24 cellular contexts compared by ENCODE assay signal in genomic region chr18:32238635-32239268, GRCh38. TPM values are rescaled to one million over a fixed set of nuclear protein-coding genes. Genes with fewer than 3 reads are reported as not detected.
"Had no signal": no experiment of that assay in that cellular context is flagged by ENCODE, and none has a peak within 500 bp of the region (broad histone marks: within the 10 kb centered on the region; RNA-seq: fewer than 3 reads in every experiment).

No MANE protein-coding gene starts in this region.

- H3K36me3 Mint-ChIP-seq: stimulated activated memory B cell treated with anti-CD40 and anti-IgM and Interleukin-4, amounts not matched to agents 10 μg/mL and 1 μg/mL and 100 μg/mL, for 72 hours had no signal

- H3K4me2 ChIP-seq: hepatocyte had no signal

- H3K27ac Mint-ChIP-seq: activated CD8-positive, alpha-beta T cell treated with anti-CD3 and anti-CD28 coated beads, Interleukin-2, amount 10 ng/mL, durations not matched to agents 7 days and 5 days; activated naive CD4-positive, alpha-beta T cell treated with anti-CD3 and anti-CD28 coated beads, Interleukin-2, amount 50 U/mL, for 72 hours; activated T-cell treated with anti-CD3 and anti-CD28 coated beads, Interleukin-2, amount 50 U/mL, for 24 hours; activated T-helper 17 cell treated with anti-CD3 and anti-CD28 coated beads, Interleukin-2, amount 50 U/mL, for 72 hours; nephron; stimulated activated memory B cell treated with anti-CD40 and anti-IgM and Interleukin-4, amounts not matched to agents 10 μg/mL and 1 μg/mL and 100 μg/mL, for 72 hours had no signal

- H2AFZ ChIP-seq: hepatocyte had no signal

- ATAC-seq: activated CD8-positive, alpha-beta T cell treated with anti-CD3 and anti-CD28 coated beads, Interleukin-2, amount 10 ng/mL, durations not matched to agents 7 days and 5 days; activated naive CD4-positive, alpha-beta T cell treated with anti-CD3 and anti-CD28 coated beads, Interleukin-2, amount 50 U/mL, for 72 hours; activated T-helper 17 cell treated with anti-CD3 and anti-CD28 coated beads, Interleukin-2, amount 50 U/mL, for 72 hours; stimulated activated memory B cell treated with anti-CD40 and anti-IgM and Interleukin-4, amounts not matched to agents 10 μg/mL and 1 μg/mL and 100 μg/mL, for 72 hours had no signal

- H3K4me1 ChIP-seq: right lobe of liver, stomach, suprapubic skin, tibial nerve had no signal

- H3K79me2 ChIP-seq: hepatocyte had no signal

- H3K27ac ChIP-seq: brain microvascular endothelial cell, right lobe of liver, skin epidermis, stomach, suprapubic skin, tibial nerve, WERI-Rb-1 had no signal

- H3K4me3 Mint-ChIP-seq: activated CD8-positive, alpha-beta T cell treated with anti-CD3 and anti-CD28 coated beads, Interleukin-2, amount 10 ng/mL, durations not matched to agents 7 days and 5 days; activated T-cell treated with anti-CD3 and anti-CD28 coated beads, Interleukin-2, amount 50 U/mL, for 24 hours; activated T-helper 17 cell treated with anti-CD3 and anti-CD28 coated beads, Interleukin-2, amount 50 U/mL, for 72 hours; nephron; stimulated activated memory B cell treated with anti-CD40 and anti-IgM and Interleukin-4, amounts not matched to agents 10 μg/mL and 1 μg/mL and 100 μg/mL, for 72 hours had no signal

- H3K36me3 ChIP-seq: brain microvascular endothelial cell, right lobe of liver, stomach, suprapubic skin, tibial nerve, WERI-Rb-1 had no signal

- DNase-seq: activated CD4-positive, alpha-beta T cell treated with anti-CD3 and anti-CD28 coated beads for 1 hour; activated CD4-positive, alpha-beta T cell treated with anti-CD3 and anti-CD28 coated beads, Interleukin-2, amount 50 U/mL, for 1 hour; activated CD8-positive, alpha-beta T cell treated with anti-CD3 and anti-CD28 coated beads, Interleukin-2, amount 10 ng/mL, durations not matched to agents 7 days and 5 days; activated T-cell treated with anti-CD3 and anti-CD28 coated beads, Interleukin-2, amount 50 U/mL, for 24 hours; aorta; brain microvascular endothelial cell; caudate nucleus; dermis blood vessel endothelial cell; effector CD8-positive, alpha-beta T cell; glutamatergic neuron; nucleus accumbens; right lobe of liver; stomach; WERI-Rb-1 had no signal

- H3K9me3 ChIP-seq: right lobe of liver, suprapubic skin, tibial nerve had no signal

- H3K4me3 ChIP-seq: hepatocyte, right lobe of liver, skin epidermis, stomach, suprapubic skin, tibial nerve had no signal

- H3K4me1 Mint-ChIP-seq: activated T-helper 17 cell treated with anti-CD3 and anti-CD28 coated beads, Interleukin-2, amount 50 U/mL, for 72 hours; nephron; stimulated activated memory B cell treated with anti-CD40 and anti-IgM and Interleukin-4, amounts not matched to agents 10 μg/mL and 1 μg/mL and 100 μg/mL, for 72 hours had no signal

- H3K27me3 ChIP-seq: brain microvascular endothelial cell, hepatocyte, right lobe of liver, stomach, suprapubic skin, tibial nerve had no signal

RNA-seq across cellular contexts. Expression of gene MEP1B, which starts 48.9 kb away (rescaled TPM):
- total RNA-seq: activated CD8-positive, alpha-beta T cell treated with anti-CD3 and anti-CD28 coated beads, Interleukin-2, amount 10 ng/mL, durations not matched to agents 7 days and 5 days; aorta; dermis blood vessel endothelial cell; mononuclear cell; suprapubic skin; tibial nerve had no signal
- polyA plus RNA-seq: esophagus, stomach had no signal
